1 cellular context compared by ENCODE assay signal in genomic region chr6:80006541-80006940, GRCh38.
TF ChIP-seq lines count a peak whose summit lies in the region.

No MANE protein-coding gene starts in this region.

TF ChIP-seq in SK-N-SH treated with all-trans-retinoic acid at 6 μM for 48 hours, 23 proteins besides CTCF, POLR2A, EP300 and RAD21 (continued from another document):
- TF ChIP-seq ZNF70 (CRISPR knock-in tag; IDR thresholded peaks at IDR 0.05), result no peak
- TF ChIP-seq ZFP3 (CRISPR knock-in tag; IDR thresholded peaks at IDR 0.05), result no peak
TF ChIP-seq in SK-N-SH treated with all-trans-retinoic acid at 6 μM for 48 hours: peak in this region for 0.
